In the genomic region with DNA sequence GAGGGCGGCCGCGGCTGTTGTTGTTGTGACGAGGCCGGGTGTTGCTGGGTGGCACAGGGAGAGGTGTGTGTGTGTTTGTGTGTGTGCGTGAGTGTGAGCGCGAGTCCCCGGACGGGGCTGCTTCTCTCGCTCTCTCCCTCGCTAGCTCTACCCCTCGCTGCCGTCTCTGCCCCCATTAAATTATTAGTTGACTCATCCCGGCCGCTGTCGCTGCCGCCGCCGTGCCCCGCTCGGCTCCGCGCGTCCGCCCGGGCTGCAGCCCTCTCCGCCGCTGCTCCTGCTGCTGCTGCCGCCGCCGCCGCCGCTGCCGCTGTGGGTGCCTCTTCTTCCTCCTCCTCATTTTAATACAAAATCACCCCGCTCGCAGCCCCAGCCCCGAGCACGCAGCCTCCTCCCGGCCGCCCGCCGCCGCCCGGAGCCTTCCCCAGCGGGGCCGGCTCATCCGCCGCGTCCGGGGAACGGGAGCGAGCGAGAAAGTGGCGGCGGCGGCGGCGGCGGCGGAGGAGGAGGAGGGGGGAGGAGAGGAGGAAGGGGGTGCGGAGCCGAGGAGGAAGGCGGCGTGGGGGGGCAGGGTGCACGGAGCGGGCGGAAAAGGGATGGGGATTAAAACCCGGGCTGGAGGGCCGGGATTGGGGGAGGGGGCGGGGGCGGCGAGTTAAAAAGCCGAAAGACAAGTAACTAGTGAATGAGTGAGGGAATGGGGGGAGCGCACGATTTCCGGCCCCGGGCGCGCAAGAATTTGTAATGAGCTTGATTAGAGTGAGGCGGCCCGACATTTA, we compare ENCODE assay signal across 8 cellular contexts. TPM values are rescaled to one million over a fixed set of nuclear protein-coding genes. Genes with fewer than 3 reads are reported as not detected.
A peak's percentile ranks its signal among the peaks of the same experiment; 100 is the strongest.
DNase-seq lines count a peak whose midpoint lies in the region; ATAC-seq and TF ChIP-seq lines count a peak whose summit lies in the region.

Gene SATB1, minus strand, starts transcription at position 478 of the 779 bp plus-strand sequence. CDS start 4,372 bp downstream, outside the sequence.

- intact Hi-C loops in natural killer cell (cut with micrococcal nuclease), result loop anchor here (5.0 kb wide), 1 partner anchor 317 kb away; no protein-coding TSS in a partner anchor

- H3K36me3 Mint-ChIP-seq in natural killer cell, result peaks cover 11% of the 10 kb centered on the region

- peak within 1 kb of the TSS; percentile 99 for H3K4me3 Mint-ChIP-seq in natural killer cell

- H3K27me3 Mint-ChIP-seq in natural killer cell (ENCODE audit: low read depth in 2 of 2), result no peaks in the 10 kb centered on the region

- H3K4me1 ChIP-seq in Peyer's patch (peaks cover 0 to 13% (median 0%) of the 10 kb centered on the region in 4 donors), thymus (ENCODE audit: control insufficient read depth, insufficient read depth, low read length) (peaks cover 8% of the 10 kb centered on the region)

- under 1% methylated on average over 82 of the region's 82 CpGs for WGBS in thymus

- peaks cover 0 to 6% (median 0%) of the 10 kb centered on the region in 3 donors for H3K36me3 ChIP-seq in Peyer's patch
- H3K36me3 ChIP-seq in thymus (ENCODE audit: control insufficient read depth, insufficient read depth), result peaks cover 25% of the 10 kb centered on the region

- peak within 1 kb of the TSS; percentile 94 to 99 for H3K27ac Mint-ChIP-seq in natural killer cell

- H3K9me3 Mint-ChIP-seq in natural killer cell, result no peaks in the 10 kb centered on the region

- peak; percentile 28 to 44 for TF ChIP-seq POLR2A in Peyer's patch (IDR thresholded peaks at IDR 0.05)

- peak; percentile 11 for DNase-seq in ACHN
- peak; percentile 75 to 91 (median 89) for DNase-seq in Peyer's patch
- DNase-seq in activated T-helper 9 cell treated with anti-CD3 and anti-CD28 coated beads, Interleukin-2, amount 50 U/mL, for 16 hours (ENCODE audit: low read depth), result peak; percentile 53
- DNase-seq in fibroblast of the aortic adventitia (ENCODE audit: low read depth), result peak; percentile 49
- DNase-seq in natural killer cell, result peak; percentile 70

- peak within 1 kb of the TSS; percentile 68 to 91 (median 81) for H3K4me3 ChIP-seq in Peyer's patch
- H3K4me3 ChIP-seq in fibroblast of the aortic adventitia (ENCODE audit: low read depth, low read length), result peak within 1 kb of the TSS; percentile 79
- H3K4me3 ChIP-seq in thymus (ENCODE audit: low read length), result peak within 1 kb of the TSS; percentile 98

- in situ Hi-C loops in ACHN (cut with HindIII; ENCODE audit: low pct_ligation_motif_present, low pct_unique_long_range_greater_than_20kb, low sequenced_read_pairs), result no loop called here

- ATAC-seq in GM19043 (IDR thresholded peaks at IDR 0.05; ENCODE audit: low read depth, unreplicated experiment) (peak; percentile 36), HG03442 (IDR thresholded peaks at IDR 0.05; ENCODE audit: unreplicated experiment) (peak; percentile 49), natural killer cell (peak; percentile 64 to 78 (median 71))

- no peaks in the 10 kb centered on the region for H3K27me3 ChIP-seq in Peyer's patch
- H3K27me3 ChIP-seq in thymus (ENCODE audit: control insufficient read depth, insufficient read depth), result no peaks in the 10 kb centered on the region

- H3K9me3 ChIP-seq in Peyer's patch (no peaks in the 10 kb centered on the region), thymus (ENCODE audit: control insufficient read depth) (no peaks in the 10 kb centered on the region)

- H3K27ac ChIP-seq in Peyer's patch, result peak within 1 kb of the TSS; percentile 84 to 93 (median 92)
- peak within 1 kb of the TSS; percentile 99 for H3K27ac ChIP-seq in thymus (ENCODE audit: low read depth)

- peaks cover 66 to 80% of the 10 kb centered on the region in 2 donors for H3K4me1 Mint-ChIP-seq in natural killer cell

- TF ChIP-seq CTCF in Peyer's patch (IDR thresholded peaks at IDR 0.05) (no peak), fibroblast of the aortic adventitia (IDR thresholded peaks at IDR 0.05; ENCODE audit: insufficient read depth, low read length) (no peak), natural killer cell (IDR thresholded peaks at IDR 0.05) (no peak)

RNA-seq across cellular contexts. Expression of gene SATB1, which starts in this region (rescaled TPM):
- 100 to 1,000 TPM in 1 of 4 donors, 10 to 100 TPM in 3; 46.6 to 101 (median 63.2) TPM for total RNA-seq in Peyer's patch
- 23.3 and 62.5 TPM in 2 replicates for total RNA-seq in fibroblast of the aortic adventitia (ENCODE audit: low replicate concordance)
- total RNA-seq in natural killer cell, result 100 to 1,000 TPM; 137 to 162 (median 151) TPM
- 172 TPM for polyA plus RNA-seq in thymus

Comparison
In these comparisons a context has a peak if more than half of its experiments do, and no peak if none do; other contexts are left out.
1. Peak in every context shown above with its lines: DNase-seq, ATAC-seq, H3K4me3 ChIP-seq and H3K27ac ChIP-seq.
2. DNase-seq: peak in every context shown above with its lines; median percentile 89 in Peyer's patch; 70 in natural killer cell; 53 in activated T-helper 9 cell treated with anti-CD3 and anti-CD28 coated beads, Interleukin-2, amount 50 U/mL, for 16 hours; 49 in fibroblast of the aortic adventitia; 11 in ACHN.